ENCODE assay signal across 9 cellular contexts in the genomic region with DNA sequence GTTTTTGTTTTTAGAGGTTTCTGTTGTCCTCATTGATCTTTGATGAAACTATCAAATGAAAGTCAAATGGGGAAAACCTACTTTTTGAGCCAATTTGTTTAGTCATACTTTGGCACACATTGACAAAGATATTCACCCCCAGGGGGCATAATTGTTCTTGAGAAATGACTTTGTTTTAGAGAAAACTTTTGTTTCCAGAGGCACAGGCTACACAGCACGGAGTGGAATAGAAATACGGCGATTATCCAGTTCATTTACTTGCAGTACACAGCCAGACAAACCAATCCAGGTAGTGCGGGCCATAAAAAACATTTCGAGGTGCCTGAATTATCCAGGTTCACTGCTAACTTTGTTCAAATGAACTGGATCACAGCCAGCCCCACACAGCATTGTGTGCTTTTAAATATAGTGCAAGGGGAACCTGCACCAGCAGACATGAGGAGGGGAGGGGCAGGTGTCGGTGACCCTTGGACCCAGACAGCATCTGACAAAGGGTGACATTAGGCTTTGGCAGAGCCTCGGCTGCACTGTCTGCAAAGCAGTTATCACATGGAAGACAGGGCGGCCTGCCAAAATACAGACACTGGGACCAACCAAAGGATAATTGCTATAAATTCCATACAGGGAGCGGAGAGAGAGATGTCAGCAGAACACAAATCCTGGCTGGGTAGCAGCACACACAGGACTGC.
A peak's percentile ranks its signal among the peaks of the same experiment; 100 is the strongest.
DNase-seq lines count a peak whose midpoint lies in the region; ATAC-seq and TF ChIP-seq lines count a peak whose summit lies in the region.
"Had no signal": no experiment of that assay in that cellular context is flagged by ENCODE, and none has a peak within 500 bp of the region (broad histone marks: within the 10 kb centered on the region; RNA-seq: fewer than 3 reads in every experiment).

No MANE protein-coding gene starts in this region.

- H3K4me3 ChIP-seq in NB4 (ENCODE audit: low read depth, low read length), result no peak overlapping the region

- H3K4me1 Mint-ChIP-seq in MCF 10A (ENCODE audit: insufficient read depth, unreplicated experiment) (peaks cover 6% of the 10 kb centered on the region), natural killer cell (no peaks in the 10 kb centered on the region)

- peak; percentile 98 for ATAC-seq in left colon
- ATAC-seq in natural killer cell, result no peak
- no peak for ATAC-seq in GM19463 (IDR thresholded peaks at IDR 0.05; ENCODE audit: unreplicated experiment)
- ATAC-seq: naive thymus-derived CD4-positive, alpha-beta T cell had no signal

- no peaks in the 10 kb centered on the region for H3K36me3 Mint-ChIP-seq in MCF 10A (ENCODE audit: insufficient read depth, unreplicated experiment)
- no peaks in the 10 kb centered on the region for H3K36me3 Mint-ChIP-seq in natural killer cell
- H3K36me3 Mint-ChIP-seq: naive thymus-derived CD4-positive, alpha-beta T cell had no signal

- DNase-seq in NB4 (ENCODE audit: low read depth) (peak; percentile 8), MCF 10A (ENCODE audit: unreplicated experiment) (peak; percentile 80), left colon (peak; percentile 62 to 71), NCI-H2107 treated with DMSO at 0.1 percent for 48 hours (lab: John Stamatoyannopoulos, UW; ENCODE audit: unreplicated experiment) (no peak), natural killer cell (no peak)
- DNase-seq in NK-92 treated with Interleukin-12 subunit alpha and Interleukin-12 subunit beta, amount 100 ng/mL, for 24 hours (lab: John Stamatoyannopoulos, UW), result no peak
- DNase-seq: naive thymus-derived CD4-positive, alpha-beta T cell had no signal

- no peak for TF ChIP-seq POLR2A in NB4 (IDR thresholded peaks at IDR 0.05; ENCODE audit: extremely low read depth, insufficient read length)

- POLR2A ChIA-PET in MCF 10A (lab: Yijun Ruan, JAX), result no interaction called here

- H3K4me3 Mint-ChIP-seq in MCF 10A (ENCODE audit: unreplicated experiment), result no peak overlapping the region
- H3K4me3 Mint-ChIP-seq in natural killer cell, result no peak overlapping the region
- H3K4me3 Mint-ChIP-seq: naive thymus-derived CD4-positive, alpha-beta T cell had no signal

- BruUV-seq in MCF 10A (replicated peaks; lab: Mats Ljungman, UMichigan), result no TSS peak

- CTCF ChIA-PET in MCF 10A (lab: Yijun Ruan, JAX), result interaction anchor here (1.2 kb wide), 1 partner anchor 10 kb away, joined by 3 read pairs; no protein-coding TSS in a partner anchor

- H3K27ac Mint-ChIP-seq in MCF 10A (ENCODE audit: low read depth, unreplicated experiment), result no peak overlapping the region
- H3K27ac Mint-ChIP-seq in natural killer cell, result no peak overlapping the region
- H3K27ac Mint-ChIP-seq: naive thymus-derived CD4-positive, alpha-beta T cell had no signal

- TF ChIP-seq CTCF in GM12872 (IDR thresholded peaks at IDR 0.05; ENCODE audit: insufficient read depth, low read depth, low read length) (0 out of 3 replicates have a peak, but pooled peaks have one; percentile 12), NB4 (IDR thresholded peaks at IDR 0.05; ENCODE audit: low read depth, low read length) (no peak), MCF 10A (IDR thresholded peaks at IDR 0.05; ENCODE audit: unreplicated experiment) (no peak), natural killer cell (IDR thresholded peaks at IDR 0.05) (no peak)

- H3K27me3 Mint-ChIP-seq in MCF 10A (ENCODE audit: insufficient read depth, unreplicated experiment) (peaks cover 6% of the 10 kb centered on the region), natural killer cell (ENCODE audit: low read depth in 2 of 2) (peaks cover 0 to 7% of the 10 kb centered on the region in 2 donors)

- intact Hi-C loops in MCF 10A (cut with micrococcal nuclease), result loop anchor here (2.0 kb wide), 1 partner anchor 83 kb away; no protein-coding TSS in a partner anchor
- intact Hi-C loops in left colon (cut with DNase I, micrococcal nuclease), result no loop called here
- intact Hi-C loops in natural killer cell (cut with micrococcal nuclease), result no loop called here

- H3K9me3 Mint-ChIP-seq in MCF 10A (ENCODE audit: unreplicated experiment) (no peaks in the 10 kb centered on the region), natural killer cell (peaks cover 0 to 2% of the 10 kb centered on the region in 2 donors)

Comparison
In these comparisons a context has a peak if more than half of its experiments do, and no peak if none do; other contexts are left out.
1. DNase-seq: peak in NB4 (single experiment), MCF 10A (single experiment) and left colon (2 of 2); none in NK-92 treated with Interleukin-12 subunit alpha and Interleukin-12 subunit beta, amount 100 ng/mL, for 24 hours (single experiment), NCI-H2107 treated with DMSO at 0.1 percent for 48 hours (single experiment) and natural killer cell (single experiment).